Comparison of ENCODE assay signal across 11 cellular contexts in genomic region chr5:179154991-179155955, GRCh38.
DNase-seq lines count a peak whose midpoint lies in the region; ATAC-seq and TF ChIP-seq lines count a peak whose summit lies in the region.
"Had no signal": no experiment of that assay in that cellular context is flagged by ENCODE, and none has a peak within 500 bp of the region (broad histone marks: within the 10 kb centered on the region; RNA-seq: fewer than 3 reads in every experiment).

No MANE protein-coding gene starts in this region.

- H3K9me3 ChIP-seq in right atrium auricular region (no peaks in the 10 kb centered on the region), suprapubic skin (no peaks in the 10 kb centered on the region), HAP-1 (no peaks in the 10 kb centered on the region)

- H3K36me3 ChIP-seq in right atrium auricular region (no peaks in the 10 kb centered on the region), suprapubic skin (peaks cover 7% of the 10 kb centered on the region), HAP-1 (replicated peaks) (no peaks in the 10 kb centered on the region)

- DNase-seq in cardiac septum (ENCODE audit: low spot score) (peak; percentile 68), right atrium auricular region (ENCODE audit: low spot score) (no peak), NCI-H345 (lab: John Stamatoyannopoulos, UW) (peak; percentile 83), left ventricle myocardium superior (peak; percentile 14), suprapubic skin (ENCODE audit: low spot score in 2 of 2) (peak; percentile 47 to 63), HAP-1 (ENCODE audit: low spot score in 2 of 2) (no peak)
- DNase-seq: activated CD4-positive, alpha-beta T cell treated with anti-CD3 and anti-CD28 coated beads, Interleukin-2, amount 50 U/mL, for 4 hours; EL; OCI-M1; T-helper 17 cell had no signal

- intact Hi-C loops in cardiac septum (cut with DNase I) (no loop called here), left ventricle myocardium superior (cut with micrococcal nuclease) (no loop called here)

- no peak for ATAC-seq in left ventricle myocardium superior
- ATAC-seq in HG02642 (IDR thresholded peaks at IDR 0.05; ENCODE audit: poor library complexity, unreplicated experiment) = no peak
- ATAC-seq: T-helper 17 cell had no signal

- WGBS in suprapubic skin = 62% methylated on average over 25 of the region's 27 CpGs

- no peak for TF ChIP-seq EP300 in suprapubic skin (IDR thresholded peaks at IDR 0.05)

- in situ Hi-C loops in HAP-1 (cut with MboI; ENCODE audit: low sequenced_read_pairs) = no loop called here

- TF ChIP-seq POLR2A in suprapubic skin (IDR thresholded peaks at IDR 0.05) = no peak

- TF ChIP-seq CTCF in right atrium auricular region (IDR thresholded peaks at IDR 0.05) (no peak), suprapubic skin (IDR thresholded peaks at IDR 0.05) (no peak)

- H3K27me3 ChIP-seq in right atrium auricular region (no peaks in the 10 kb centered on the region), suprapubic skin (no peaks in the 10 kb centered on the region), HAP-1 (ENCODE audit: low read depth) (no peaks in the 10 kb centered on the region)

- no peak overlapping the region for H3K4me3 ChIP-seq in right atrium auricular region
- no peak overlapping the region for H3K4me3 ChIP-seq in suprapubic skin
- H3K4me3 ChIP-seq in HAP-1 = no peak overlapping the region

- H3K4me1 ChIP-seq in right atrium auricular region = no peaks in the 10 kb centered on the region
- H3K4me1 ChIP-seq in suprapubic skin = no peaks in the 10 kb centered on the region
- no peaks in the 10 kb centered on the region for H3K4me1 ChIP-seq in HAP-1

- H3K27ac ChIP-seq in right atrium auricular region (no peak overlapping the region), suprapubic skin (no peak overlapping the region)

Comparison
In these comparisons a context has a peak if more than half of its experiments do, and no peak if none do; other contexts are left out.
1. DNase-seq: peak in cardiac septum (single experiment), NCI-H345 (single experiment), left ventricle myocardium superior (single experiment) and suprapubic skin (2 of 2); none in right atrium auricular region (single experiment) and HAP-1 (0 of 2).